ENCODE assay signal across 13 cellular contexts in the genomic region with DNA sequence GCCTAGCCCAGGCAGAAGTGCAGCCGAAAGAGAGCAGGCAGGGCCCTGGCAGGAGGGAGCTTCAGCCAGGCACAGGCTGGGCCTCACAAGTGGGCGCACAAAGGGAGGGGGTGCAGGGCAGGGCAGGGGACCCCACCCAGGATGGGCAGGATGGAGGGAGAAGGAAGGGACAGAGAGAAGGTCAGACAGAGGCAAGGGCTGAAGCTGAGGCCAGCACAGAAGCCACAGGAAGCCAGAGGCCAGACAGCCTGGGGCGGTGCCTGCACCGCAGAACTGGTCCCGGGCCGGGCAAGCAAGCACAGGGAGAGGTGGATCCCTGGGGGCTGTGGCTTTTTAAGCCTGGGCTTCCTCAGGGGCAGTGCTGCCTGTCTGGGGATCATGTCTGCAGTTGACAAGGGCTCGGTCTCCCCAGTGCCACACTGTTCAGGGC. TPM values are rescaled to one million over a fixed set of nuclear protein-coding genes. Genes with fewer than 3 reads are reported as not detected.
DNase-seq lines count a peak whose midpoint lies in the region; ATAC-seq, FAIRE-seq and TF ChIP-seq lines count a peak whose summit lies in the region.
"Had no signal": no experiment of that assay in that cellular context is flagged by ENCODE, and none has a peak within 500 bp of the region (broad histone marks: within the 10 kb centered on the region; RNA-seq: fewer than 3 reads in every experiment).

No MANE protein-coding gene starts in this region.

- CTCF ChIA-PET in PC-3 (lab: Charles Lee) (interaction anchor here (0.9 kb wide), 1 partner anchor 11 kb away, joined by 4 read pairs; no protein-coding TSS in a partner anchor), H1 (lab: Charles Lee; ENCODE audit: partially characterized antibody) (interaction anchor here (0.6 to 11.5 kb wide), 20 partner anchors 9 to 303 kb away, joined by 3 to 142 read pairs (median 12); a partner anchor contains a TSS)

- intact Hi-C loops in PC-3 (cut with micrococcal nuclease) = no loop called here
- intact Hi-C loops in dorsolateral prefrontal cortex (cut with DNase I) = no loop called here

- in situ Hi-C loops in GM13976 (cut with MboI; ENCODE audit: low sequenced_read_pairs, unreplicated experiment) = no loop called here

- H4K20me1 ChIP-seq in PC-3 (ENCODE audit: low read length) (no peaks in the 10 kb centered on the region), H1 (replicated peaks in 1 of 2; ENCODE audit: control insufficient read depth in 1 of 2, insufficient read depth in 2 of 2, low read length in 2 of 2) (no peaks in the 10 kb centered on the region), neural progenitor cell (ENCODE audit: low read depth) (no peaks in the 10 kb centered on the region)

- DNase-seq in T-helper 1 cell (no peak), PC-3 (no peak), H1 (ENCODE audit: low read depth in 1 of 2, low spot score in 2 of 2) (no peak), neural progenitor cell (ENCODE audit: low spot score) (no peak), NCI-H82 treated with DMSO at 0.1 percent for 48 hours (lab: John Stamatoyannopoulos, UW; ENCODE audit: unreplicated experiment) (no peak), GM13976 (ENCODE audit: low spot score) (no peak), dorsolateral prefrontal cortex (no peak)
- DNase-seq: 8988T; KG1; NCI-H524 treated with DMSO at 0.1 percent for 48 hours; stimulated activated CD4-positive, alpha-beta T cell treated with anti-CD3 and anti-CD28 coated beads, Interleukin-15, amount 100 ng/mL, for 24 hours had no signal

- H3K9me2 ChIP-seq in PC-3 (replicated peaks; ENCODE audit: low read length) = no peaks in the 10 kb centered on the region

- TF ChIP-seq RAD21 in H1 (IDR thresholded peaks at IDR 0.05 in 1 of 2, conservative IDR thresholded peaks at IDR 0.05 in 1 of 2; ENCODE audit: low read depth in 2 of 2, low read length in 2 of 2) = no peak

- H3K79me2 ChIP-seq in PC-3 (ENCODE audit: low read length) = no peaks in the 10 kb centered on the region
- no peaks in the 10 kb centered on the region for H3K79me2 ChIP-seq in H1 (ENCODE audit: control insufficient read depth in 1 of 2, insufficient read depth in 2 of 2, low read length in 2 of 2)
- no peaks in the 10 kb centered on the region for H3K79me2 ChIP-seq in neural progenitor cell (ENCODE audit: low read depth)

- H3K27me3 ChIP-seq in PC-3 (ENCODE audit: low read length) (no peaks in the 10 kb centered on the region), H1 (replicated peaks in 1 of 4; ENCODE audit: control insufficient read depth in 3 of 4, extremely low read depth in 1 of 4, insufficient read depth in 3 of 4, low read length in 3 of 4) (peaks cover 0 to 3% (median 0%) of the 10 kb centered on the region in 4 experiments; a peak in 1 of 7 replicates), neural progenitor cell (peaks cover 4% of the 10 kb centered on the region), dorsolateral prefrontal cortex (peaks cover 0 to 14% (median 0%) of the 10 kb centered on the region in 45 donors)

- H2BK20ac ChIP-seq in H1 (ENCODE audit: low read length) = no peak overlapping the region; the same call in 1 of the 2 replicates

- H4K91ac ChIP-seq in H1 (replicated peaks; ENCODE audit: insufficient read length, low read length) = peak overlapping the region; percentile 51

- BruUV-seq in PC-3 (replicated peaks; lab: Mats Ljungman, UMichigan) = no TSS peak

- H4K8ac ChIP-seq in H1 (ENCODE audit: extremely low read depth, insufficient read depth, low read length) = peak overlapping the region; percentile 15; the same call in 1 of the 2 replicates

- peaks cover 9% of the 10 kb centered on the region for H3K4me1 ChIP-seq in PC-3 (ENCODE audit: insufficient read depth, low read length)
- H3K4me1 ChIP-seq in H1 (replicated peaks in 1 of 4; ENCODE audit: control insufficient read depth in 3 of 4, insufficient read depth in 4 of 4, low read length in 3 of 4) = peaks cover 0 to 23% (median 20%) of the 10 kb centered on the region in 4 experiments; a peak in 6 of 7 replicates
- H3K4me1 ChIP-seq in neural progenitor cell = peaks cover 32% of the 10 kb centered on the region

- H3K27ac ChIP-seq in PC-3 (ENCODE audit: low read length) = no peak overlapping the region
- no peak overlapping the region for H3K27ac ChIP-seq in H1 (ENCODE audit: low read depth, low read length)
- H3K27ac ChIP-seq in neural progenitor cell = no peak overlapping the region
- H3K27ac ChIP-seq in dorsolateral prefrontal cortex = no peak overlapping the region

- H2AFZ ChIP-seq in PC-3 (ENCODE audit: low read length) (no peak overlapping the region), H1 (ENCODE audit: low read length) (no peak overlapping the region), neural progenitor cell (replicated peaks) (no peak overlapping the region)

- no peak overlapping the region for H2BK120ac ChIP-seq in H1 (replicated peaks; ENCODE audit: low read depth, low read length)

- TF ChIP-seq CTCF in PC-3 (conservative IDR thresholded peaks at IDR 0.05; ENCODE audit: low read depth, low read length) = no peak
- TF ChIP-seq CTCF in H1 (IDR thresholded peaks at IDR 0.05; ENCODE audit: control extremely low read depth in 1 of 3, insufficient read depth in 1 of 3, low read depth in 1 of 3, low read length in 3 of 3) = no peak
- no peak for TF ChIP-seq CTCF in neural progenitor cell (IDR thresholded peaks at IDR 0.05)
- TF ChIP-seq CTCF in GM13976 (IDR thresholded peaks at IDR 0.05; ENCODE audit: borderline replicate concordance, control extremely low read depth, extremely low read depth, insufficient read depth, missing control alignments) = no peak
- TF ChIP-seq CTCF in dorsolateral prefrontal cortex (IDR thresholded peaks at IDR 0.05 in 54 of 56, conservative IDR thresholded peaks at IDR 0.05 in 2 of 56; ENCODE audit: low read depth in 1 of 56, partially characterized antibody in 56 of 56) = no peak

- peak overlapping the region; percentile 67 for H3K27ac Mint-ChIP-seq in T-helper 1 cell treated with Interleukin-12 subunit alpha and Interleukin-12 subunit beta and Interleukin-4 antibody, amounts not matched to agents 30 μg/mL and 1 μg/mL, for 36 hours
- H3K27ac Mint-ChIP-seq in neural progenitor cell = peak overlapping the region; percentile 85

- no peak overlapping the region for H2BK15ac ChIP-seq in H1 (ENCODE audit: low read length)

- TF ChIP-seq POLR2A in H1 (IDR thresholded peaks at IDR 0.05; ENCODE audit: control extremely low read depth in 1 of 2, low read depth in 2 of 2, low read length in 2 of 2) = no peak

- peaks cover under 1% of the 10 kb centered on the region for H3K36me3 Mint-ChIP-seq in T-helper 1 cell treated with Interleukin-12 subunit alpha and Interleukin-12 subunit beta and Interleukin-4 antibody, amounts not matched to agents 30 μg/mL and 1 μg/mL, for 36 hours (ENCODE audit: low read depth)
- peaks cover 2% of the 10 kb centered on the region for H3K36me3 Mint-ChIP-seq in neural progenitor cell

- no peak overlapping the region for H3K4ac ChIP-seq in H1 (replicated peaks; ENCODE audit: insufficient read length, low read depth, low read length)

- peak overlapping the region; percentile 87; the same call in 1 of the 2 replicates for H2BK12ac ChIP-seq in H1 (ENCODE audit: low read depth, low read length)

- no peak overlapping the region for H3K4me2 ChIP-seq in PC-3 (ENCODE audit: low read length)
- no peak overlapping the region for H3K4me2 ChIP-seq in H1 (ENCODE audit: insufficient read depth in 1 of 2, low read depth in 2 of 2, low read length in 2 of 2)
- no peak overlapping the region for H3K4me2 ChIP-seq in neural progenitor cell

- 0 out of 2 replicates have a peak, but pooled peaks have one; percentile 14 for ATAC-seq in PC-3

- peak overlapping the region; percentile 35 for H2BK5ac ChIP-seq in H1 (ENCODE audit: low read depth, low read length)

- no peak overlapping the region; the same call in 1 of the 2 replicates for H3K18ac ChIP-seq in H1 (ENCODE audit: extremely low read depth, low read length)

- H3K56ac ChIP-seq in H1 (replicated peaks; ENCODE audit: insufficient read length, low read depth, low read length) = no peak overlapping the region

- H3K4me1 Mint-ChIP-seq in T-helper 1 cell treated with Interleukin-12 subunit alpha and Interleukin-12 subunit beta and Interleukin-4 antibody, amounts not matched to agents 30 μg/mL and 1 μg/mL, for 36 hours (ENCODE audit: low read depth) = peaks cover 35% of the 10 kb centered on the region
- peaks cover 38% of the 10 kb centered on the region for H3K4me1 Mint-ChIP-seq in neural progenitor cell

- H3K4me3 ChIP-seq in PC-3 (ENCODE audit: low read length) (no peak overlapping the region), H1 (ENCODE audit: extremely low read depth in 1 of 4, insufficient read depth in 2 of 4, low read depth in 3 of 4, low read length in 4 of 4) (no peak overlapping the region), neural progenitor cell (no peak overlapping the region), dorsolateral prefrontal cortex (no peak overlapping the region)

- no peak overlapping the region for H3K14ac ChIP-seq in H1 (ENCODE audit: insufficient read length)

- no peaks in the 10 kb centered on the region; the same call in 1 of the 2 replicates for H3K23me2 ChIP-seq in H1 (ENCODE audit: low read depth, low read length)

- peak overlapping the region; percentile 62 for H3K4me3 Mint-ChIP-seq in T-helper 1 cell treated with Interleukin-12 subunit alpha and Interleukin-12 subunit beta and Interleukin-4 antibody, amounts not matched to agents 30 μg/mL and 1 μg/mL, for 36 hours
- no peak overlapping the region for H3K4me3 Mint-ChIP-seq in neural progenitor cell

- POLR2A ChIA-PET in PC-3 (lab: Charles Lee; ENCODE audit: unreplicated experiment) (no interaction called here), H1 (lab: Charles Lee; ENCODE audit: partially characterized antibody) (interaction anchor here (1.1 to 1.7 kb wide), 4 partner anchors 10 to 19 kb away, joined by 3 to 7 read pairs (median 4); no protein-coding TSS in a partner anchor)

- H3K23ac ChIP-seq in H1 (ENCODE audit: insufficient read length) = no peak overlapping the region

- no peaks in the 10 kb centered on the region for H3K9me3 Mint-ChIP-seq in T-helper 1 cell treated with Interleukin-12 subunit alpha and Interleukin-12 subunit beta and Interleukin-4 antibody, amounts not matched to agents 30 μg/mL and 1 μg/mL, for 36 hours
- H3K9me3 Mint-ChIP-seq in neural progenitor cell = peaks cover 1% of the 10 kb centered on the region

- TF ChIP-seq EP300 in H1 (IDR thresholded peaks at IDR 0.05; ENCODE audit: borderline replicate concordance in 1 of 2, low read depth in 2 of 2, low read length in 2 of 2) = no peak

- no peaks in the 10 kb centered on the region for H3K9me3 ChIP-seq in PC-3 (ENCODE audit: low read length)
- H3K9me3 ChIP-seq in H1 (ENCODE audit: insufficient read depth in 2 of 2, low read depth in 1 of 2, low read length in 1 of 2) = no peaks in the 10 kb centered on the region
- no peaks in the 10 kb centered on the region for H3K9me3 ChIP-seq in neural progenitor cell (ENCODE audit: low read depth)

- no peaks in the 10 kb centered on the region for H3K27me3 Mint-ChIP-seq in T-helper 1 cell treated with Interleukin-12 subunit alpha and Interleukin-12 subunit beta and Interleukin-4 antibody, amounts not matched to agents 30 μg/mL and 1 μg/mL, for 36 hours (ENCODE audit: low read depth)
- H3K27me3 Mint-ChIP-seq in neural progenitor cell (ENCODE audit: insufficient read depth, low read depth) = peaks cover 15% of the 10 kb centered on the region

- H3K36me3 ChIP-seq in PC-3 (ENCODE audit: low read depth, low read length) (no peaks in the 10 kb centered on the region), H1 (ENCODE audit: control insufficient read depth in 2 of 4, insufficient read depth in 4 of 4, low read length in 3 of 4) (no peaks in the 10 kb centered on the region), neural progenitor cell (no peaks in the 10 kb centered on the region)

- H3K9ac ChIP-seq in PC-3 (ENCODE audit: low read length) (no peak overlapping the region), H1 (replicated peaks in 1 of 4; ENCODE audit: extremely low read depth in 1 of 4, low read depth in 3 of 4, low read length in 3 of 4) (no peak overlapping the region), neural progenitor cell (no peak overlapping the region)

- H4K5ac ChIP-seq in H1 (ENCODE audit: insufficient read length, low read depth, low read length) = no peak overlapping the region

- no peak for FAIRE-seq in H1 (lab: Jason Lieb, UNC)
- FAIRE-seq: G401.6 had no signal

- no peaks in the 10 kb centered on the region for H3K79me1 ChIP-seq in H1 (ENCODE audit: low read depth, low read length)

- no peaks in the 10 kb centered on the region for H3F3A ChIP-seq in PC-3 (ENCODE audit: low read length, unreplicated experiment)
- H3F3A ChIP-seq in neural progenitor cell (ENCODE audit: low read depth) = peaks cover 25% of the 10 kb centered on the region

- H2AK5ac ChIP-seq in H1 (ENCODE audit: low read depth, low read length) = peak overlapping the region; percentile 46; the same call in 1 of the 2 replicates

- WGBS in H1 (ENCODE audit: extremely low coverage in 1 of 2, insufficient coverage in 1 of 2, insufficient read length in 1 of 2, insufficient replicate concordance in 2 of 2, low coverage in 1 of 2, low lambda C conversion rate in 2 of 2, missing lambda C conversion rate in 1 of 2), 2 experiments = 81% methylated on average over 6 of the region's 7 CpGs; no CpG with 5 or more reads in 1 of the 2 experiments

RNA-seq across cellular contexts. Expression of a gene that starts 16.7 kb away (rescaled TPM):
- total RNA-seq in PC-3 (2014; rRNA removed) = 0.66 and 2.5 TPM in 2 replicates
- total RNA-seq in H1 (2021; fragmentation: NEBNext Ultra II Directional; extraction: Animal tissue kit (Norgen Biotek cat#: 25700)) = 4.4 and 4.7 TPM in 2 replicates
- 16.2 and 20.9 TPM in 2 replicates for polyA plus RNA-seq in H1 (2011; rRNA removed)
- 8.1 TPM for polyA plus RNA-seq in H1 (2011; cell fraction: cytosol; rRNA removed)
- 12.6 TPM for polyA plus RNA-seq in H1 (2011; cell fraction: nucleus; rRNA removed)
- polyA plus RNA-seq in H1 (2012, experiment 1 of 2) = 4.2 to 10.6 TPM (median 8.1 TPM) in 4 replicates
- polyA plus RNA-seq in H1 (2012, experiment 2 of 2) = 5.2 TPM
- 4.2 TPM for polyA plus RNA-seq in H1 (2013, experiment 1 of 2)
- polyA plus RNA-seq in H1 (2013, experiment 2 of 2) = 3.5 TPM
- 5.4 and 6.9 TPM in 2 replicates for polyA minus RNA-seq in H1 (2011; rRNA and poly(A)+ RNA removed)
- 7.7 TPM for polyA minus RNA-seq in H1 (2011; cell fraction: cytosol; rRNA and poly(A)+ RNA removed)
- 10.1 TPM for polyA minus RNA-seq in H1 (2011; cell fraction: nucleus; rRNA and poly(A)+ RNA removed)
- total RNA-seq in neural progenitor cell (ENCODE audit: low replicate concordance) = 1.3 and 11.0 TPM in 2 replicates
- 10 to 100 TPM in 67 of 120 experiments, 1 to 10 TPM in 53; 3.3 to 39.1 (median 10.8) TPM for total RNA-seq in dorsolateral prefrontal cortex

RNA-seq across cellular contexts. Expression of a gene that starts 16.8 kb away (rescaled TPM):
- total RNA-seq in PC-3 (2014; rRNA removed) (1.2 and 1.3 TPM in 2 replicates), neural progenitor cell (ENCODE audit: low replicate concordance) (0.43 and 1.8 TPM in 2 replicates), dorsolateral prefrontal cortex (10 to 100 TPM in 4 of 120 experiments, 1 to 10 TPM in 115, under 1 TPM in 1; 0.95 to 17.2 (median 4.5) TPM)
- total RNA-seq in H1 (2021; fragmentation: NEBNext Ultra II Directional; extraction: Animal tissue kit (Norgen Biotek cat#: 25700)) = 2.3 and 2.6 TPM in 2 replicates
- 1.4 and 2.7 TPM in 2 replicates for polyA plus RNA-seq in H1 (2011; rRNA removed)
- polyA plus RNA-seq in H1 (2011; cell fraction: cytosol; rRNA removed) = 2.7 TPM
- polyA plus RNA-seq in H1 (2011; cell fraction: nucleus; rRNA removed) = 6.4 TPM
- 2.7 to 4.3 TPM (median 3.1 TPM) in 4 replicates for polyA plus RNA-seq in H1 (2012, experiment 1 of 2)
- polyA plus RNA-seq in H1 (2012, experiment 2 of 2) = 0.79 TPM
- 1.7 TPM for polyA plus RNA-seq in H1 (2013, experiment 1 of 2)
- polyA plus RNA-seq in H1 (2013, experiment 2 of 2) = 1.8 TPM
- 0.19 and 0.51 TPM in 2 replicates for polyA minus RNA-seq in H1 (2011; rRNA and poly(A)+ RNA removed)
- polyA minus RNA-seq in H1 (2011; cell fraction: cytosol; rRNA and poly(A)+ RNA removed) = 0.88 TPM
- 0.60 TPM for polyA minus RNA-seq in H1 (2011; cell fraction: nucleus; rRNA and poly(A)+ RNA removed)

RNA-seq across cellular contexts. Expression of a gene that starts 20.8 kb away (rescaled TPM):
- total RNA-seq in PC-3 (2014; rRNA removed) = 58.4 and 95.7 TPM in 2 replicates
- 22.2 and 27.0 TPM in 2 replicates for total RNA-seq in H1 (2021; fragmentation: NEBNext Ultra II Directional; extraction: Animal tissue kit (Norgen Biotek cat#: 25700))
- 17.7 and 26.0 TPM in 2 replicates for polyA plus RNA-seq in H1 (2011; rRNA removed)
- polyA plus RNA-seq in H1 (2011; cell fraction: cytosol; rRNA removed) = 16.7 TPM
- polyA plus RNA-seq in H1 (2011; cell fraction: nucleus; rRNA removed) = 52.2 TPM
- polyA plus RNA-seq in H1 (2012, experiment 1 of 2) = 14.8 to 21.8 TPM (median 19.6 TPM) in 4 replicates
- polyA plus RNA-seq in H1 (2012, experiment 2 of 2) = 15.8 TPM
- polyA plus RNA-seq in H1 (2013, experiment 1 of 2) = 16.5 TPM
- polyA plus RNA-seq in H1 (2013, experiment 2 of 2) = 15.7 TPM
- 17.2 and 19.5 TPM in 2 replicates for polyA minus RNA-seq in H1 (2011; rRNA and poly(A)+ RNA removed)
- 12.2 TPM for polyA minus RNA-seq in H1 (2011; cell fraction: cytosol; rRNA and poly(A)+ RNA removed)
- polyA minus RNA-seq in H1 (2011; cell fraction: nucleus; rRNA and poly(A)+ RNA removed) = 28.9 TPM
- 7.9 and 19.9 TPM in 2 replicates for total RNA-seq in neural progenitor cell (ENCODE audit: low replicate concordance)
- 100 to 1,000 TPM in 3 of 120 experiments, 10 to 100 TPM in 117; 52.6 to 110 (median 74.3) TPM for total RNA-seq in dorsolateral prefrontal cortex

RNA-seq across cellular contexts. Expression of a gene that starts 29.4 kb away (rescaled TPM):
- total RNA-seq in PC-3 (2014; rRNA removed) (0.84 and 1.6 TPM in 2 replicates), neural progenitor cell (ENCODE audit: low replicate concordance) (2.6 and 11.1 TPM in 2 replicates), dorsolateral prefrontal cortex (10 to 100 TPM in 118 of 120 experiments, 1 to 10 TPM in 2; 7.8 to 27.9 (median 19.3) TPM)
- total RNA-seq in H1 (2021; fragmentation: NEBNext Ultra II Directional; extraction: Animal tissue kit (Norgen Biotek cat#: 25700)) = 7.7 and 8.0 TPM in 2 replicates
- polyA plus RNA-seq in H1 (2011; rRNA removed) = 15.0 and 20.5 TPM in 2 replicates
- polyA plus RNA-seq in H1 (2011; cell fraction: cytosol; rRNA removed) = 13.4 TPM
- polyA plus RNA-seq in H1 (2011; cell fraction: nucleus; rRNA removed) = 23.6 TPM
- 5.5 to 12.1 TPM (median 10.4 TPM) in 4 replicates for polyA plus RNA-seq in H1 (2012, experiment 1 of 2)
- polyA plus RNA-seq in H1 (2012, experiment 2 of 2) = 7.6 TPM
- polyA plus RNA-seq in H1 (2013, experiment 1 of 2) = 7.6 TPM
- 7.2 TPM for polyA plus RNA-seq in H1 (2013, experiment 2 of 2)
- 8.9 and 10.2 TPM in 2 replicates for polyA minus RNA-seq in H1 (2011; rRNA and poly(A)+ RNA removed)
- polyA minus RNA-seq in H1 (2011; cell fraction: cytosol; rRNA and poly(A)+ RNA removed) = 9.5 TPM
- 7.0 TPM for polyA minus RNA-seq in H1 (2011; cell fraction: nucleus; rRNA and poly(A)+ RNA removed)

RNA-seq across cellular contexts. Expression of a gene that starts 40.8 kb away (rescaled TPM):
- total RNA-seq in PC-3 (2014; rRNA removed) (1.7 and 2.6 TPM in 2 replicates), neural progenitor cell (ENCODE audit: low replicate concordance) (1.6 TPM in 1 of 2 replicates, not detected in the other), dorsolateral prefrontal cortex (10 to 100 TPM in 119 of 120 experiments, 1 to 10 TPM in 1; 8.5 to 47.8 (median 23.1) TPM)
- 1.4 and 1.9 TPM in 2 replicates for total RNA-seq in H1 (2021; fragmentation: NEBNext Ultra II Directional; extraction: Animal tissue kit (Norgen Biotek cat#: 25700))
- 1.6 and 4.3 TPM in 2 replicates for polyA plus RNA-seq in H1 (2011; rRNA removed)
- polyA plus RNA-seq in H1 (2011; cell fraction: cytosol; rRNA removed) = 2.6 TPM
- polyA plus RNA-seq in H1 (2011; cell fraction: nucleus; rRNA removed) = 17.4 TPM
- 3.1 to 5.6 TPM (median 4.2 TPM) in 4 replicates for polyA plus RNA-seq in H1 (2012, experiment 1 of 2)
- polyA plus RNA-seq in H1 (2012, experiment 2 of 2) = 2.4 TPM
- 0.87 TPM for polyA plus RNA-seq in H1 (2013, experiment 1 of 2)
- polyA plus RNA-seq in H1 (2013, experiment 2 of 2) = 0.74 TPM
- 0.27 and 0.88 TPM in 2 replicates for polyA minus RNA-seq in H1 (2011; rRNA and poly(A)+ RNA removed)
- polyA minus RNA-seq in H1 (2011; cell fraction: cytosol; rRNA and poly(A)+ RNA removed) = 0.73 TPM
- 2.1 TPM for polyA minus RNA-seq in H1 (2011; cell fraction: nucleus; rRNA and poly(A)+ RNA removed)
